In genomic region chr10:133356549-133356948, GRCh38 we compare ENCODE assay signal across 9 cellular contexts. TPM values are rescaled to one million over a fixed set of nuclear protein-coding genes. Genes with fewer than 3 reads are reported as not detected.
DNase-seq lines count a peak whose midpoint lies in the region; ATAC-seq and TF ChIP-seq lines count a peak whose summit lies in the region.
"Had no signal": no experiment of that assay in that cellular context is flagged by ENCODE, and none has a peak within 500 bp of the region (broad histone marks: within the 10 kb centered on the region; RNA-seq: fewer than 3 reads in every experiment).

No MANE protein-coding gene starts in this region.

- H3K4me1 Mint-ChIP-seq in chondrocyte (ENCODE audit: low read depth): no peaks in the 10 kb centered on the region

- H3K9ac ChIP-seq in HUES6 (ENCODE audit: low read length) (peak overlapping the region; percentile 90), mucosa of rectum (ENCODE audit: low read depth in 1 of 2, low read length in 2 of 2) (peak overlapping the region in 1 of 2 donors; percentile 68)

- H3K27ac ChIP-seq in HUES6 (ENCODE audit: low read depth, low read length): no peak overlapping the region
- H3K27ac ChIP-seq in mucosa of rectum (ENCODE audit: low read depth in 2 of 2, low read length in 2 of 2): no peak overlapping the region

- no peaks in the 10 kb centered on the region for H3K27me3 Mint-ChIP-seq in chondrocyte (ENCODE audit: low read depth)

- TF ChIP-seq CTCF in AG04449 (IDR thresholded peaks at IDR 0.05; ENCODE audit: insufficient read depth, low read length, missing control alignments) (no peak), chondrocyte (IDR thresholded peaks at IDR 0.05) (no peak)

- H3K4me3 Mint-ChIP-seq in chondrocyte (ENCODE audit: unreplicated experiment): peak overlapping the region; percentile 72

- H3K9me3 ChIP-seq in HUES6 (ENCODE audit: control insufficient read depth, insufficient read depth, low read depth, low read length): no peaks in the 10 kb centered on the region
- H3K9me3 ChIP-seq in mucosa of rectum (ENCODE audit: control insufficient read depth in 2 of 2, low read length in 2 of 2): no peaks in the 10 kb centered on the region

- CTCF ChIA-PET in AG04449 (lab: Yijun Ruan, JAX): interaction anchor here (1.0 to 4.5 kb wide), 4 partner anchors 25 to 42 kb away, joined by 3 to 25 read pairs (median 4); no protein-coding TSS in a partner anchor

- H3K36me3 Mint-ChIP-seq in chondrocyte (ENCODE audit: low read depth): peaks cover 1% of the 10 kb centered on the region

- peaks cover 15% of the 10 kb centered on the region for H3K27me3 ChIP-seq in HUES6 (ENCODE audit: control insufficient read depth, insufficient read depth, low read length)
- H3K27me3 ChIP-seq in mucosa of rectum (ENCODE audit: control insufficient read depth in 2 of 2, insufficient read depth in 2 of 2, low read length in 2 of 2): no peaks in the 10 kb centered on the region

- POLR2A ChIA-PET in AG04449 (lab: Yijun Ruan, JAX): interaction anchor here (0.6 kb wide), 1 partner anchor 17 kb away, joined by 3 read pairs; no protein-coding TSS in a partner anchor

- no peaks in the 10 kb centered on the region for H3K9me3 Mint-ChIP-seq in chondrocyte (ENCODE audit: low read depth)

- DNase-seq in AG04449 (ENCODE audit: low read depth, low spot score) (no peak), chondrocyte (ENCODE audit: low spot score) (no peak), NCI-H2227 treated with DMSO at 0.1 percent for 48 hours (lab: John Stamatoyannopoulos, UW) (no peak)

- ATAC-seq in GM18870 (IDR thresholded peaks at IDR 0.05; ENCODE audit: unreplicated experiment) (no peak), HG02852 (IDR thresholded peaks at IDR 0.05; ENCODE audit: unreplicated experiment) (no peak), GM18858 (IDR thresholded peaks at IDR 0.05; ENCODE audit: unreplicated experiment) (no peak)

- H3K27ac Mint-ChIP-seq in chondrocyte (ENCODE audit: unreplicated experiment): no peak overlapping the region

- peaks cover 4% of the 10 kb centered on the region for H3K4me1 ChIP-seq in HUES6 (ENCODE audit: control insufficient read depth, insufficient read depth, low read length)
- peaks cover 18 to 25% of the 10 kb centered on the region in 2 donors for H3K4me1 ChIP-seq in mucosa of rectum (ENCODE audit: control insufficient read depth in 2 of 2, insufficient read depth in 2 of 2, low read length in 2 of 2)

- H3K36me3 ChIP-seq in HUES6 (ENCODE audit: control insufficient read depth, insufficient read depth, low read length): peaks cover 10% of the 10 kb centered on the region
- peaks cover 0 to under 1% of the 10 kb centered on the region in 2 donors for H3K36me3 ChIP-seq in mucosa of rectum (ENCODE audit: control insufficient read depth in 2 of 2, insufficient read depth in 2 of 2, low read length in 2 of 2)

- H3K4me3 ChIP-seq in AG04449 (ENCODE audit: low read depth, low read length) (peak overlapping the region; percentile 64), HUES6 (ENCODE audit: low read depth, low read length) (peak overlapping the region; percentile 95), mucosa of rectum (ENCODE audit: low read length in 2 of 2) (peak overlapping the region; percentile 59 to 62)

RNA-seq across cellular contexts. Expression of gene FUOM, which starts 1.3 kb away (rescaled TPM):
- 29.9 to 34.4 TPM (median 32.2 TPM) in 3 replicates for total RNA-seq in chondrocyte

RNA-seq across cellular contexts. Expression of gene PRAP1, which starts 9.4 kb away (rescaled TPM):
- total RNA-seq in chondrocyte: not detected in 3 replicates
- total RNA-seq: Daoy had no signal

RNA-seq across cellular contexts. Expression of gene ECHS1, which starts 16.6 kb away (rescaled TPM):
- 57.6 to 67.8 TPM (median 58.9 TPM) in 3 replicates for total RNA-seq in chondrocyte

RNA-seq across cellular contexts. Expression of gene CALY, which starts 19.9 kb away (rescaled TPM):
- 7.3 to 13.5 TPM (median 8.9 TPM) in 3 replicates for total RNA-seq in chondrocyte
- total RNA-seq: Daoy had no signal

RNA-seq across cellular contexts. Expression of gene PAOX, which starts 22.5 kb away (rescaled TPM):
- 5.9 to 7.6 TPM (median 6.3 TPM) in 3 replicates for total RNA-seq in chondrocyte
